8 cellular contexts compared by ENCODE assay signal in the genomic region with DNA sequence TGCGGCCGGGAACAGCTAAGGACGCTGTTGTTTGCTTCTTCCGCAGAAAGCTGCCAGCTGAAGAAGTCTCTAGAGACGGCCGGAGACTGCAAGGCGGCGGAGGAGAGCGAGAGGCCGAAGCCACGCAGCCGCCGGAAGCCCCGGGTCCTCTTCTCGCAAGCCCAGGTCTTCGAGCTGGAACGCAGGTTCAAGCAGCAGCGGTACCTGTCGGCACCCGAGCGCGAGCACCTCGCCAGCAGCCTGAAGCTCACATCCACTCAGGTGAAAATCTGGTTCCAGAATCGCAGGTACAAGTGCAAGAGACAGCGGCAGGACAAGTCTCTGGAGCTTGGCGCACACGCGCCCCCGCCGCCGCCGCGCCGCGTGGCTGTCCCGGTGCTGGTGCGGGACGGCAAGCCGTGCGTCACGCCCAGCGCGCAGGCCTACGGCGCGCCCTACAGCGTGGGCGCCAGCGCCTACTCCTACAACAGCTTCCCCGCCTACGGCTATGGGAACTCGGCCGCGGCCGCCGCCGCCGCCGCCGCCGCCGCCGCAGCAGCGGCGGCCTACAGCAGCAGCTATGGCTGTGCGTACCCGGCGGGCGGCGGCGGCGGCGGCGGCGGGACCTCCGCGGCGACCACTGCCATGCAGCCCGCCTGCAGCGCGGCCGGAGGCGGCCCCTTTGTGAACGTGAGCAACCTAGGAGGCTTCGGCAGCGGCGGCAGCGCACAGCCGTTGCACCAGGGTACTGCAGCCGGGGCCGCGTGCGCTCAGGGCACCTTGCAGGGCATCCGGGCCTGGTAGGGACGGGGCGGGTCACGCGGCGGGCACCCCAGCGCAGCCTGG. TPM values are rescaled to one million over a fixed set of nuclear protein-coding genes. Genes with fewer than 3 reads are reported as not detected.
DNase-seq lines count a peak whose midpoint lies in the region; ATAC-seq, FAIRE-seq and TF ChIP-seq lines count a peak whose summit lies in the region.

No MANE protein-coding gene starts in this region.

- H3K9me3 ChIP-seq in lower lobe of right lung, result no peaks in the 10 kb centered on the region

- H3K4me3 ChIP-seq in lower lobe of right lung, result peak overlapping the region; percentile 36

- DNase-seq in activated naive CD4-positive, alpha-beta T cell (lab: John Stamatoyannopoulos, UW), result no peak
- DNase-seq in activated naive CD8-positive, alpha-beta T cell treated with anti-CD3 and anti-CD28 coated beads for 36 hours, result no peak
- DNase-seq in lower lobe of right lung (no peak), urothelium cell line (ENCODE audit: low spot score) (peak; percentile 37), glomerular visceral epithelial cell (ENCODE audit: extremely low spot score) (no peak), sciatic nerve (ENCODE audit: low spot score) (no peak)

- H3K36me3 Mint-ChIP-seq in activated naive CD4-positive, alpha-beta T cell treated with anti-CD3 and anti-CD28 coated beads, Interleukin-2, amount 50 U/mL, for 24 hours, result no peaks in the 10 kb centered on the region
- H3K36me3 Mint-ChIP-seq in activated naive CD8-positive, alpha-beta T cell treated with anti-CD3 and anti-CD28 coated beads for 36 hours, result peaks cover 2% of the 10 kb centered on the region

- peaks cover 99% of the 10 kb centered on the region for H3K27me3 ChIP-seq in lower lobe of right lung (ENCODE audit: low read depth)

- no peak overlapping the region for H3K27ac ChIP-seq in lower lobe of right lung

- TF ChIP-seq CTCF in lower lobe of right lung (IDR thresholded peaks at IDR 0.05), result no peak

- intact Hi-C loops in lower lobe of right lung (cut with DNase I), result no loop called here
- intact Hi-C loops in sciatic nerve (cut with DNase I), result no loop called here

- no peaks in the 10 kb centered on the region for H3K36me3 ChIP-seq in lower lobe of right lung

- H3K4me3 Mint-ChIP-seq in activated naive CD4-positive, alpha-beta T cell treated with anti-CD3 and anti-CD28 coated beads, Interleukin-2, amount 50 U/mL, for 24 hours, result peak overlapping the region; percentile 23
- peak overlapping the region; percentile 45 for H3K4me3 Mint-ChIP-seq in activated naive CD8-positive, alpha-beta T cell treated with anti-CD3 and anti-CD28 coated beads for 36 hours

- H3K27ac Mint-ChIP-seq in activated naive CD4-positive, alpha-beta T cell treated with anti-CD3 and anti-CD28 coated beads, Interleukin-2, amount 50 U/mL, for 24 hours, result no peak overlapping the region
- no peak overlapping the region for H3K27ac Mint-ChIP-seq in activated naive CD8-positive, alpha-beta T cell treated with anti-CD3 and anti-CD28 coated beads for 36 hours

- H3K9me3 Mint-ChIP-seq in activated naive CD4-positive, alpha-beta T cell treated with anti-CD3 and anti-CD28 coated beads, Interleukin-2, amount 50 U/mL, for 24 hours, result no peaks in the 10 kb centered on the region
- peaks cover 3% of the 10 kb centered on the region for H3K9me3 Mint-ChIP-seq in activated naive CD8-positive, alpha-beta T cell treated with anti-CD3 and anti-CD28 coated beads for 36 hours

- FAIRE-seq in urothelium cell line (lab: Jason Lieb, UNC), result no peak

- peaks cover 68% of the 10 kb centered on the region for H3K27me3 Mint-ChIP-seq in activated naive CD4-positive, alpha-beta T cell treated with anti-CD3 and anti-CD28 coated beads, Interleukin-2, amount 50 U/mL, for 24 hours
- peaks cover 96% of the 10 kb centered on the region for H3K27me3 Mint-ChIP-seq in activated naive CD8-positive, alpha-beta T cell treated with anti-CD3 and anti-CD28 coated beads for 36 hours

- H3K4me1 Mint-ChIP-seq in activated naive CD4-positive, alpha-beta T cell treated with anti-CD3 and anti-CD28 coated beads, Interleukin-2, amount 50 U/mL, for 24 hours, result peaks cover 44% of the 10 kb centered on the region
- H3K4me1 Mint-ChIP-seq in activated naive CD8-positive, alpha-beta T cell treated with anti-CD3 and anti-CD28 coated beads for 36 hours, result peaks cover 37% of the 10 kb centered on the region

- H3K4me1 ChIP-seq in lower lobe of right lung, result peaks cover 42% of the 10 kb centered on the region

- ATAC-seq in lower lobe of right lung, result peak; percentile 55 to 60
- no peak for ATAC-seq in HG03280 (IDR thresholded peaks at IDR 0.05; ENCODE audit: unreplicated experiment)
- ATAC-seq in sciatic nerve, result no peak

RNA-seq across cellular contexts. Expression of a gene that starts 2.4 kb away (rescaled TPM):
- total RNA-seq in activated naive CD8-positive, alpha-beta T cell treated with anti-CD3 and anti-CD28 coated beads for 36 hours, result not detected
- total RNA-seq in lower lobe of right lung, result not detected
- not detected for total RNA-seq in sciatic nerve

Comparison
In these comparisons a context has a peak if more than half of its experiments do, and no peak if none do; other contexts are left out.
1. ATAC-seq: peak in lower lobe of right lung (2 of 2); none in HG03280 (single experiment) and sciatic nerve (single experiment).